Comparison of ENCODE assay signal across 10 cellular contexts in the genomic region with DNA sequence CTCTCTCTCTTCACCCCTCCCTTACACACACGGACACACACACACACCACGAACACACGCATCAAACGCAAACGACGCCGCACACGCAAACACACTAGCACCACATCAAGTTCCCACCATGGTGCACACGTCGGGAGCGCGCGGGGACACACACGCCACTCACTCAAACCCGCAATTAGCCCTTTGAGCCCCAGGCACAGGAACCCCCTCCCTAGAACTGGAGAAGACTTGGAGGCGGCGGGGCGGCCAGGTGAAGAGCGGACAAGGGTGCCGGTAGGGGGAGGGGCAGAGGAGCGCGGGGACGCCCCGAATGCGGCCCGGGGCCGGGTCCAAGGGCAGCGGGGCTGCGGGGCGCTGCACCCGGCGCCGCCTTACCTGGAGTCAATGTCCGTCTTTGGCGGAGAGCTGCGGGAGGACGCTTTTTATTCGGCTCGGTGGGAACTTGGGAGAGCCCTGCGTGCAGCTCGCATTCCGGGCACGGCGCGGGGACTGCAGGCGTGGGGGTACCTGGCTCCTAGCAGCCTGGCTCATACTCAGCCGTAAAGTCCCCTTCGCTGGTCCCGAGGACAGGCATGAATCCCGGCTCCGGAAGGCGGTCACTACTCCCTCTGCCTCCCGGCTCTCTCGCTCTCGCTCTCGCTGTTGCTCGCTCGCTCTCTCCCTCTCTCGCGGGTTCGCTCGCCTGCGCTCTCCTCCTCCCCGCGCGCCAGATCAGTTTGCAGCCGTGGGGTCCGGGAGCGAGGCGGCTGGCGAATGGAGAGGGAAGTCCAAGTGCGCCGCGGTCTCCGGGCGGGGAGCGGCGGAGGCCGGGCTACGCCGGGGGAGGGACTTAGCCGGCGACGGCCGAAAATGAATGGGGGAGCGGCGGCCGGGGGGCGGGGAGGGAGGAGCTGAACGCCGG. TPM values are rescaled to one million over a fixed set of nuclear protein-coding genes. Genes with fewer than 3 reads are reported as not detected.
A peak's percentile ranks its signal among the peaks of the same experiment; 100 is the strongest.
DNase-seq lines count a peak whose midpoint lies in the region; ATAC-seq, FAIRE-seq and TF ChIP-seq lines count a peak whose summit lies in the region.
"Had no signal": no experiment of that assay in that cellular context is flagged by ENCODE, and none has a peak within 500 bp of the region (broad histone marks: within the 10 kb centered on the region; RNA-seq: fewer than 3 reads in every experiment).

A gene with protein sequence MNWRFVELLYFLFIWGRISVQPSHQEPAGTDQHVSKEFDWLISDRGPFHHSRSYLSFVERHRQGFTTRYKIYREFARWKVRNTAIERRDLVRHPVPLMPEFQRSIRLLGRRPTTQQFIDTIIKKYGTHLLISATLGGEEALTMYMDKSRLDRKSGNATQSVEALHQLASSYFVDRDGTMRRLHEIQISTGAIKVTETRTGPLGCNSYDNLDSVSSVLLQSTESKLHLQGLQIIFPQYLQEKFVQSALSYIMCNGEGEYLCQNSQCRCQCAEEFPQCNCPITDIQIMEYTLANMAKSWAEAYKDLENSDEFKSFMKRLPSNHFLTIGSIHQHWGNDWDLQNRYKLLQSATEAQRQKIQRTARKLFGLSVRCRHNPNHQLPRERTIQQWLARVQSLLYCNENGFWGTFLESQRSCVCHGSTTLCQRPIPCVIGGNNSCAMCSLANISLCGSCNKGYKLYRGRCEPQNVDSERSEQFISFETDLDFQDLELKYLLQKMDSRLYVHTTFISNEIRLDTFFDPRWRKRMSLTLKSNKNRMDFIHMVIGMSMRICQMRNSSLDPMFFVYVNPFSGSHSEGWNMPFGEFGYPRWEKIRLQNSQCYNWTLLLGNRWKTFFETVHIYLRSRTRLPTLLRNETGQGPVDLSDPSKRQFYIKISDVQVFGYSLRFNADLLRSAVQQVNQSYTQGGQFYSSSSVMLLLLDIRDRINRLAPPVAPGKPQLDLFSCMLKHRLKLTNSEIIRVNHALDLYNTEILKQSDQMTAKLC (minus strand): TSS at position 755 of the 901 bp plus-strand sequence. CDS start 56,080 bp downstream, outside the sequence.

- H3K4me3 Mint-ChIP-seq in astrocyte (ENCODE audit: unreplicated experiment) = peak within 1 kb of the TSS; percentile 90

- H3K27me3 Mint-ChIP-seq in astrocyte (ENCODE audit: low read depth, unreplicated experiment) = peaks cover 24% of the 10 kb centered on the region

- peak within 1 kb of the TSS; percentile 41 for H3K9ac ChIP-seq in astrocyte (ENCODE audit: low read length)
- no peak within 1 kb of the TSS for H3K9ac ChIP-seq in iPS-15b (ENCODE audit: low read depth, low read length)
- no peak within 1 kb of the TSS for H3K9ac ChIP-seq in skeletal muscle tissue (ENCODE audit: low read depth in 1 of 3, low read length in 3 of 3)
- H3K9ac ChIP-seq: BLaER1 had no signal

- no peaks in the 10 kb centered on the region for H4K20me1 ChIP-seq in astrocyte (ENCODE audit: insufficient read depth, low read length)
- no peaks in the 10 kb centered on the region; the same call in 1 of the 2 replicates for H4K20me1 ChIP-seq in PC-9 (ENCODE audit: insufficient read depth)
- H4K20me1 ChIP-seq: BLaER1 had no signal

- H3K9me3 ChIP-seq in astrocyte (ENCODE audit: insufficient read depth, low read depth, low read length) (no peaks in the 10 kb centered on the region), iPS-15b (ENCODE audit: control insufficient read depth, insufficient read depth, low read length) (no peaks in the 10 kb centered on the region), skeletal muscle tissue (ENCODE audit: control insufficient read depth in 3 of 3, low read length in 3 of 3) (no peaks in the 10 kb centered on the region), PC-9 (ENCODE audit: insufficient read depth, low read depth) (no peaks in the 10 kb centered on the region)
- H3K9me3 ChIP-seq: BLaER1 had no signal

- H2AFZ ChIP-seq in astrocyte (ENCODE audit: low read depth, low read length) (peak within 1 kb of the TSS; percentile 86), PC-9 (no peak within 1 kb of the TSS)

- intact Hi-C loops in PC-9 (cut with micrococcal nuclease; ENCODE audit: unreplicated experiment) = loop anchor here (5.0 to 10.0 kb wide), 2 partner anchors 844 to 1727 kb away; no protein-coding TSS in a partner anchor

- POLR2A ChIA-PET in PC-9 (lab: Charles Lee; ENCODE audit: unreplicated experiment) = no interaction called here

- DNase-seq in NCI-H748 (lab: John Stamatoyannopoulos, UW; ENCODE audit: unreplicated experiment) = peak; percentile 93
- no peak for DNase-seq in NCI-H748 treated with DMSO at 0.1 percent for 48 hours (lab: John Stamatoyannopoulos, UW)
- DNase-seq in astrocyte (ENCODE audit: low read depth) = peak; percentile 50
- no peak for DNase-seq in PC-9
- DNase-seq in stimulated activated CD4-positive, alpha-beta T cell treated with anti-CD3 and anti-CD28 coated beads, Interleukin-4, amount 100 ng/mL, for 24 hours = no peak

- FAIRE-seq in astrocyte (lab: Jason Lieb, UNC) = no peak

- H3K4me2 ChIP-seq in astrocyte (ENCODE audit: low read length) (peak within 1 kb of the TSS; percentile 84), PC-9 (no peak within 1 kb of the TSS)
- H3K4me2 ChIP-seq: BLaER1 had no signal

- H3K27ac ChIP-seq in astrocyte (ENCODE audit: low read depth, low read length) (no peak within 1 kb of the TSS), skeletal muscle tissue (ENCODE audit: low read depth, low read length) (no peak within 1 kb of the TSS), PC-9 (no peak within 1 kb of the TSS)
- H3K27ac ChIP-seq: BLaER1 had no signal

- no peak for ATAC-seq in HG03442 (IDR thresholded peaks at IDR 0.05; ENCODE audit: unreplicated experiment)
- ATAC-seq: Panc1 had no signal

- H3K36me3 ChIP-seq in astrocyte (ENCODE audit: insufficient read depth, low read length) (no peaks in the 10 kb centered on the region), iPS-15b (ENCODE audit: control insufficient read depth, insufficient read depth, low read length) (no peaks in the 10 kb centered on the region), skeletal muscle tissue (ENCODE audit: control insufficient read depth in 3 of 3, insufficient read depth in 3 of 3, low read length in 3 of 3) (no peaks in the 10 kb centered on the region), PC-9 (ENCODE audit: low read depth) (no peaks in the 10 kb centered on the region)
- H3K36me3 ChIP-seq: BLaER1 had no signal

- H3K27me3 ChIP-seq in astrocyte (ENCODE audit: insufficient read depth, low read length) = peaks cover 16% of the 10 kb centered on the region
- peaks cover 38% of the 10 kb centered on the region for H3K27me3 ChIP-seq in iPS-15b (ENCODE audit: control insufficient read depth, insufficient read depth, low read length)
- H3K27me3 ChIP-seq in skeletal muscle tissue (ENCODE audit: control insufficient read depth in 3 of 3, insufficient read depth in 3 of 3, low read length in 3 of 3) = peaks cover 34 to 36% (median 34%) of the 10 kb centered on the region in 3 donors
- H3K27me3 ChIP-seq in PC-9 (ENCODE audit: insufficient read depth, low read depth) = no peaks in the 10 kb centered on the region
- H3K27me3 ChIP-seq: BLaER1 had no signal

- H3K79me2 ChIP-seq in astrocyte (ENCODE audit: insufficient read depth, low read length) (no peaks in the 10 kb centered on the region), PC-9 (ENCODE audit: low read depth) (no peaks in the 10 kb centered on the region)

- no peaks in the 10 kb centered on the region for H3K9me2 ChIP-seq in PC-9 (ENCODE audit: insufficient read depth)

- no peaks in the 10 kb centered on the region for H3F3A ChIP-seq in PC-9 (ENCODE audit: insufficient read depth, low read depth)

- peaks cover 3% of the 10 kb centered on the region for H3K9me3 Mint-ChIP-seq in astrocyte (ENCODE audit: unreplicated experiment)

- no peaks in the 10 kb centered on the region for H3K36me3 Mint-ChIP-seq in astrocyte (ENCODE audit: low read depth, unreplicated experiment)

- TF ChIP-seq CTCF in astrocyte (IDR thresholded peaks at IDR 0.05; ENCODE audit: insufficient read depth, low read depth, low read length) (no peak), PC-9 (conservative IDR thresholded peaks at IDR 0.05) (no peak)

- no peaks in the 10 kb centered on the region for H3K4me1 ChIP-seq in astrocyte (ENCODE audit: insufficient read depth, low read length)
- peaks cover 18% of the 10 kb centered on the region for H3K4me1 ChIP-seq in iPS-15b (ENCODE audit: control insufficient read depth, insufficient read depth, low read length)
- peaks cover 3 to 9% (median 4%) of the 10 kb centered on the region in 3 donors for H3K4me1 ChIP-seq in skeletal muscle tissue (ENCODE audit: control insufficient read depth in 3 of 3, insufficient read depth in 3 of 3, low read length in 3 of 3)
- no peaks in the 10 kb centered on the region for H3K4me1 ChIP-seq in PC-9 (replicated peaks; ENCODE audit: insufficient read depth)
- H3K4me1 ChIP-seq: BLaER1 had no signal

- H3K4me3 ChIP-seq in astrocyte (ENCODE audit: insufficient read depth, low read depth, low read length) = peak within 1 kb of the TSS; percentile 44
- H3K4me3 ChIP-seq in iPS-15b (ENCODE audit: low read depth, low read length) = peak within 1 kb of the TSS; percentile 89
- H3K4me3 ChIP-seq in skeletal muscle tissue (ENCODE audit: low read length in 3 of 3) = peak within 1 kb of the TSS; percentile 30 to 58 (median 50)
- no peak within 1 kb of the TSS for H3K4me3 ChIP-seq in PC-9
- H3K4me3 ChIP-seq: BLaER1 had no signal

- BruUV-seq in PC-9 (replicated peaks; lab: Mats Ljungman, UMichigan) = no TSS peak

- no peaks in the 10 kb centered on the region for H3K4me1 Mint-ChIP-seq in astrocyte (ENCODE audit: low read depth, unreplicated experiment)

- CTCF ChIA-PET in PC-9 (lab: Charles Lee) = no interaction called here

- H3K27ac Mint-ChIP-seq in astrocyte (ENCODE audit: unreplicated experiment) = peak within 1 kb of the TSS; percentile 72

RNA-seq across cellular contexts. Expression of the gene that starts here (rescaled TPM):
- total RNA-seq in astrocyte (2.2 and 2.7 TPM in 2 replicates), skeletal muscle tissue (under 0.01 TPM), PC-9 (2021) (not detected in 2 replicates)

Comparison
In these comparisons a context has a peak if more than half of its experiments do, and no peak if none do; other contexts are left out.
1. DNase-seq: peak in NCI-H748 (single experiment) and astrocyte (single experiment); none in NCI-H748 treated with DMSO at 0.1 percent for 48 hours (single experiment), PC-9 (0 of 2) and stimulated activated CD4-positive, alpha-beta T cell treated with anti-CD3 and anti-CD28 coated beads, Interleukin-4, amount 100 ng/mL, for 24 hours (single experiment).